ENCODE assay signal across 19 cellular contexts in genomic region chr12:120353136-120353535, GRCh38. TPM values are rescaled to one million over a fixed set of nuclear protein-coding genes. Genes with fewer than 3 reads are reported as not detected.
DNase-seq lines count a peak whose midpoint lies in the region; TF ChIP-seq lines count a peak whose summit lies in the region.
"Had no signal": no experiment of that assay in that cellular context is flagged by ENCODE, and none has a peak within 500 bp of the region (broad histone marks: within the 10 kb centered on the region; RNA-seq: fewer than 3 reads in every experiment).

No MANE protein-coding gene starts in this region.

- no peak overlapping the region for H3K4me2 ChIP-seq in neuronal stem cell (ENCODE audit: insufficient read depth, low read length, poor library complexity, severe bottlenecking)
- no peak overlapping the region for H3K4me2 ChIP-seq in Karpas-422 (ENCODE audit: low read depth, low read length, poor library complexity, severe bottlenecking)
- H3K4me2 ChIP-seq: BLaER1 had no signal

- WGBS in neuronal stem cell (ENCODE audit: extremely low coverage in 2 of 2, insufficient read length in 2 of 2, insufficient replicate concordance in 1 of 2), 2 donors = no CpG with 5 or more reads among the region's 6 CpGs

- no peaks in the 10 kb centered on the region for H3K9me2 ChIP-seq in Karpas-422 (replicated peaks; ENCODE audit: insufficient read depth, low read length)

- H3K23ac ChIP-seq in neuronal stem cell (ENCODE audit: low read depth, low read length, poor library complexity) = no peak overlapping the region

- no peak overlapping the region for H3K14ac ChIP-seq in neuronal stem cell (ENCODE audit: low read length)

- H3K27ac Mint-ChIP-seq in nephron progenitor cell = peak overlapping the region; percentile 54
- H3K27ac Mint-ChIP-seq: CD14-positive monocyte; CD4-positive, alpha-beta memory T cell; CD4-positive, CD25-positive, alpha-beta regulatory T cell had no signal

- peaks cover 4 to 11% of the 10 kb centered on the region in 2 donors for H3K4me1 ChIP-seq in neuronal stem cell (ENCODE audit: control insufficient read depth in 2 of 2, insufficient read depth in 1 of 2, low read depth in 1 of 2, low read length in 2 of 2)
- H3K4me1 ChIP-seq in Karpas-422 (ENCODE audit: low read length) = no peaks in the 10 kb centered on the region
- H3K4me1 ChIP-seq: BE2C, BLaER1 had no signal

- H3K27ac ChIP-seq in neuronal stem cell (replicated peaks; ENCODE audit: low read length) (no peak overlapping the region), Karpas-422 (ENCODE audit: low read length) (no peak overlapping the region)
- H3K27ac ChIP-seq: BLaER1 had no signal

- H2BK12ac ChIP-seq in neuronal stem cell (ENCODE audit: low read length) = peak overlapping the region; percentile 27

- no peaks in the 10 kb centered on the region for H3K79me2 ChIP-seq in Karpas-422 (ENCODE audit: low read length)

- peaks cover 19% of the 10 kb centered on the region for H3K4me1 Mint-ChIP-seq in nephron progenitor cell
- H3K4me1 Mint-ChIP-seq: CD8-positive, alpha-beta memory T cell had no signal

- no peaks in the 10 kb centered on the region for H3K27me3 ChIP-seq in neuronal stem cell (ENCODE audit: control insufficient read depth in 3 of 3, insufficient read depth in 3 of 3, low read depth in 1 of 3, low read length in 3 of 3)
- no peaks in the 10 kb centered on the region for H3K27me3 ChIP-seq in Karpas-422 (ENCODE audit: low read length)
- H3K27me3 ChIP-seq: BE2C, BLaER1 had no signal

- H2BK5ac ChIP-seq in neuronal stem cell (ENCODE audit: low read length) = peak overlapping the region; percentile 19

- no peak overlapping the region for H3K18ac ChIP-seq in neuronal stem cell (ENCODE audit: low read length)

- no peak overlapping the region for H4K91ac ChIP-seq in neuronal stem cell (ENCODE audit: low read depth, low read length, poor library complexity)

- H2BK15ac ChIP-seq in neuronal stem cell (ENCODE audit: low read length) = no peak overlapping the region

- H3K36me3 Mint-ChIP-seq in nephron progenitor cell (ENCODE audit: low read depth) = peaks cover 77% of the 10 kb centered on the region
- H3K36me3 Mint-ChIP-seq: CD14-positive monocyte; CD4-positive, alpha-beta memory T cell; CD4-positive, CD25-positive, alpha-beta regulatory T cell; CD8-positive, alpha-beta memory T cell had no signal

- H3K4me3 ChIP-seq in neuronal stem cell (ENCODE audit: low read length in 2 of 2) (no peak overlapping the region), Karpas-422 (ENCODE audit: low read length) (no peak overlapping the region)
- H3K4me3 ChIP-seq: BLaER1 had no signal

- no peak overlapping the region for H3K4me3 Mint-ChIP-seq in nephron progenitor cell
- H3K4me3 Mint-ChIP-seq: CD4-positive, alpha-beta memory T cell; CD8-positive, alpha-beta memory T cell had no signal

- no peak overlapping the region for H4K8ac ChIP-seq in neuronal stem cell (ENCODE audit: low read depth, low read length)

- no peaks in the 10 kb centered on the region for H3K9me3 Mint-ChIP-seq in nephron progenitor cell
- H3K9me3 Mint-ChIP-seq: CD4-positive, alpha-beta memory T cell; CD8-positive, alpha-beta memory T cell had no signal

- H3K36me3 ChIP-seq in neuronal stem cell (replicated peaks in 1 of 2; ENCODE audit: control insufficient read depth in 2 of 2, insufficient read depth in 2 of 2, low read length in 2 of 2) (peaks cover 65 to 95% of the 10 kb centered on the region in 2 donors), Karpas-422 (ENCODE audit: insufficient read depth, low read length) (no peaks in the 10 kb centered on the region)
- H3K36me3 ChIP-seq: BE2C, BLaER1 had no signal

- H3K27me3 Mint-ChIP-seq in nephron progenitor cell (ENCODE audit: low read depth, poor library complexity) = no peaks in the 10 kb centered on the region

- DNase-seq in nephron progenitor cell (no peak), neuronal stem cell (ENCODE audit: low spot score) (no peak), DMS 273 (lab: John Stamatoyannopoulos, UW; ENCODE audit: unreplicated experiment) (no peak), Karpas-422 (no peak), NCI-H2107 (lab: John Stamatoyannopoulos, UW) (no peak)
- DNase-seq: 8988T; ACHN; BE2C; C1 segment of cervical spinal cord; CD4-positive, alpha-beta memory T cell; CD4-positive, CD25-positive, alpha-beta regulatory T cell; CD8-positive, alpha-beta memory T cell; COR-L47; DMS79 treated with DMSO at 0.1 percent for 48 hours; GF-D8 had no signal

- H3K79me1 ChIP-seq in neuronal stem cell (ENCODE audit: low read depth, low read length) = peaks cover 3% of the 10 kb centered on the region

- H2AFZ ChIP-seq in neuronal stem cell (ENCODE audit: low read length) (no peak overlapping the region), Karpas-422 (ENCODE audit: low read length) (no peak overlapping the region)

- no peak overlapping the region for H3K4ac ChIP-seq in neuronal stem cell (ENCODE audit: low read length)

- H4K20me1 ChIP-seq in Karpas-422 (ENCODE audit: insufficient read depth, low read depth, low read length) = no peaks in the 10 kb centered on the region
- H4K20me1 ChIP-seq: BLaER1 had no signal

- no peak overlapping the region for H2AK5ac ChIP-seq in neuronal stem cell (ENCODE audit: low read depth, low read length)

- H2BK120ac ChIP-seq in neuronal stem cell (ENCODE audit: low read depth, low read length) = no peak overlapping the region

- H3K9me3 ChIP-seq in neuronal stem cell (replicated peaks in 1 of 2; ENCODE audit: control insufficient read depth in 2 of 2, insufficient read depth in 1 of 2, low read depth in 1 of 2, low read length in 2 of 2) = peaks cover 0 to 4% of the 10 kb centered on the region in 2 donors
- H3K9me3 ChIP-seq in Karpas-422 (ENCODE audit: low read length) = no peaks in the 10 kb centered on the region
- H3K9me3 ChIP-seq: BE2C, BLaER1 had no signal

- no peak overlapping the region for H3K9ac ChIP-seq in neuronal stem cell (ENCODE audit: low read depth, low read length, poor library complexity)
- H3K9ac ChIP-seq in Karpas-422 (ENCODE audit: low read length) = no peak overlapping the region
- H3K9ac ChIP-seq: BLaER1 had no signal

- TF ChIP-seq CTCF in nephron progenitor cell (IDR thresholded peaks at IDR 0.05) = no peak

RNA-seq across cellular contexts. Expression of gene MSI1, which starts 15.8 kb away (rescaled TPM):
- 104 TPM for polyA plus RNA-seq in neuronal stem cell (2013, experiment 1 of 2)
- polyA plus RNA-seq in neuronal stem cell (2013, experiment 2 of 2) = 105 TPM
- total RNA-seq in Karpas-422 (2014; rRNA removed; shearing (Covaris generic); ENCODE audit: low replicate concordance) = not detected in 2 replicates
- total RNA-seq: CD4-positive, alpha-beta memory T cell; CD4-positive, CD25-positive, alpha-beta regulatory T cell had no signal
- polyA plus RNA-seq: AG04450; CD14-positive monocyte; CD4-positive, alpha-beta memory T cell; CD4-positive, CD25-positive, alpha-beta regulatory T cell; CD8-positive, alpha-beta memory T cell had no signal

RNA-seq across cellular contexts. Expression of gene PLA2G1B, which starts 25.6 kb away (rescaled TPM):
- polyA plus RNA-seq in neuronal stem cell (2013, experiment 1 of 2) = 0.22 TPM
- polyA plus RNA-seq in neuronal stem cell (2013, experiment 2 of 2) = 0.19 TPM
- not detected in 2 replicates for total RNA-seq in Karpas-422 (2014; rRNA removed; shearing (Covaris generic); ENCODE audit: low replicate concordance)
- total RNA-seq: A673; CD4-positive, alpha-beta memory T cell; CD4-positive, CD25-positive, alpha-beta regulatory T cell; CD8-positive, alpha-beta memory T cell had no signal
- polyA plus RNA-seq: CD14-positive monocyte; CD8-positive, alpha-beta memory T cell had no signal

RNA-seq across cellular contexts. Expression of gene SIRT4, which starts 51.0 kb away (rescaled TPM):
- 4.2 TPM for polyA plus RNA-seq in neuronal stem cell (2013, experiment 1 of 2)
- 4.0 TPM for polyA plus RNA-seq in neuronal stem cell (2013, experiment 2 of 2)
- 0.54 and 0.67 TPM in 2 replicates for total RNA-seq in Karpas-422 (2014; rRNA removed; shearing (Covaris generic); ENCODE audit: low replicate concordance)
